In the genomic region with DNA sequence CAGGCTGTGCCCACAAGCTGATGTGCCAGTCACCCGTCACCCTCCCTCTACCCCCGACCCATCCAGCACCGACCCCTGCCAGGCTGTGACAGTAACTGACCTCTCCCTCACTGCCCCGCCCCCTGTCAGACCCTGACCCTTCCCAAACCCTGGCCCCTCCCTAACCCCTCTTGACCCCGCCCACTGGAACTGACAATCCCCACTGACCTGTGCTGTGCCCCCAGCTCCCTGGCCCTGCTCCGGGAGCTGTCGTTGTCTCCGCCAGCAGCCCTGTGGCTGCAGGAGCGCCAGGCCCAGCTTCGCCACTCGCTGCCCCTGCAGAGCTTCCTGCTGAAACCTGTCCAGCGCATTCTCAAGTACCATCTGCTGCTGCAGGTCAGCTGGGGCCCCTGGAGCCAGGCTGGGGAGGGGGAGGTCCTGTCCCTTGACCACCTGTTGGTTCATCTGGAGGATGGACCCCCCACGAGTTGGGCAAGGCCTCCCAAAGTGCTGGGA, we compare ENCODE assay signal across 1 cellular context.
TF ChIP-seq lines count a peak whose summit lies in the region.

No MANE protein-coding gene starts in this region.

TF ChIP-seq in H1, 55 proteins besides CTCF, POLR2A, EP300 and RAD21:
- TF ChIP-seq CREB1 (IDR thresholded peaks at IDR 0.05) (no peak), SIX5 (IDR thresholded peaks at IDR 0.05; ENCODE audit: low read depth, low read length) (no peak), SP1 (IDR thresholded peaks at IDR 0.05; ENCODE audit: low read depth, low read length) (no peak), CBX5 (IDR thresholded peaks at IDR 0.05; ENCODE audit: low read depth, low read length) (no peak), SIN3A (conservative IDR thresholded peaks at IDR 0.05 in 1 of 2, IDR thresholded peaks at IDR 0.05 in 1 of 2; ENCODE audit: low read depth in 1 of 2, low read length in 2 of 2) (no peak)
